Comparison of ENCODE assay signal across 20 cellular contexts in the genomic region with DNA sequence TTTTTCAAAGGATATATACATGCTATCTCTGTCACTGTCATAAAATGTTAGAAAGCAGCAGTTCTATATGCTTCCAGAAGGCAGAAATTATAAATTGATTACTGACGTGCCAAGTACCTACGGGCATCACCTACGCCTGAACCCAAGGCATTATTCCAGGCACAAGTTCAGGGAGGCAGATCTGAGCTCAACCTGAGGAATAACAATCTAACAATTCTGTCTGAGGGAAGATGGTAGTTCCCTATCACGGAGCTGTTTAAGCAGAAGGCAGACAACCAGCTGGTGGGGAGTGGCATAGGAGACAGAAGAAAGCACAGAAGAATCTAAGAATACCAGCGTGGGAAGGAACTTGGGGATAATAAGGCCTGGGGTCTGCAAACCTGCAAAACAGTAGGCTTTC. TPM values are rescaled to one million over a fixed set of nuclear protein-coding genes. Genes with fewer than 3 reads are reported as not detected.
DNase-seq lines count a peak whose midpoint lies in the region; ATAC-seq and TF ChIP-seq lines count a peak whose summit lies in the region.
"Had no signal": no experiment of that assay in that cellular context is flagged by ENCODE, and none has a peak within 500 bp of the region (broad histone marks: within the 10 kb centered on the region; RNA-seq: fewer than 3 reads in every experiment).

No MANE protein-coding gene starts in this region.

- no TSS peak for BruUV-seq in Calu3 (replicated peaks; lab: Mats Ljungman, UMichigan)

- H3K9me3 ChIP-seq in CD4-positive, alpha-beta T cell (ENCODE audit: control insufficient read depth, low read length) = no peaks in the 10 kb centered on the region
- H3K9me3 ChIP-seq in neutrophil = no peaks in the 10 kb centered on the region
- H3K9me3 ChIP-seq: breast epithelium, mucosa of descending colon, ovary had no signal

- peak overlapping the region; percentile 90 for H3K27ac Mint-ChIP-seq in CD4-positive, alpha-beta T cell
- H3K27ac Mint-ChIP-seq in T-cell = peak overlapping the region; percentile 80 to 89
- peak overlapping the region; percentile 62 for H3K27ac Mint-ChIP-seq in dendritic cell treated with granulocyte-macrophage colony-stimulating factor and Interleukin-4, amounts not matched to agents 40 ng/mL and 50 ng/mL, for 4 days
- H3K27ac Mint-ChIP-seq in Calu3 (ENCODE audit: unreplicated experiment) = no peak overlapping the region

- no peak overlapping the region for H3K4me3 ChIP-seq in neutrophil (ENCODE audit: low read depth in 1 of 2, low read length in 1 of 2)
- H3K4me3 ChIP-seq: breast epithelium, mucosa of descending colon, ovary had no signal

- POLR2A ChIA-PET in CD4-positive, alpha-beta T cell (lab: Charles Lee) = interaction anchor here (1.1 to 2.2 kb wide), 4 partner anchors 19 to 119 kb away, joined by 3 to 10 read pairs (median 4); a partner anchor contains a TSS
- POLR2A ChIA-PET in T-cell (lab: Charles Lee) = interaction anchor here (0.6 to 1.1 kb wide), 2 partner anchors 40 to 49 kb away, joined by 4 read pairs; a partner anchor contains a TSS

- peaks cover 63% of the 10 kb centered on the region for H3K4me1 Mint-ChIP-seq in CD4-positive, alpha-beta T cell (ENCODE audit: low read depth)
- H3K4me1 Mint-ChIP-seq in T-cell (peaks cover 51 to 62% (median 59%) of the 10 kb centered on the region in 3 donors), Calu3 (ENCODE audit: low read depth, unreplicated experiment) (peaks cover 10% of the 10 kb centered on the region)
- peaks cover 89% of the 10 kb centered on the region for H3K4me1 Mint-ChIP-seq in dendritic cell treated with granulocyte-macrophage colony-stimulating factor and Interleukin-4, amounts not matched to agents 40 ng/mL and 50 ng/mL, for 4 days (ENCODE audit: low read depth)

- no peak for DNase-seq in CD4-positive, alpha-beta T cell
- DNase-seq in T-cell (no peak), GM10266 (ENCODE audit: extremely low spot score) (no peak), Calu3 (no peak)
- DNase-seq: activated CD8-positive, alpha-beta memory T cell treated with anti-CD3 and anti-CD28 coated beads, Interleukin-2, amount 50 U/mL, for 4 hours; AML-193; DMS53; mucosa of descending colon; NCI-H2171 treated with DMSO at 0.1 percent for 48 hours; NCI-H82; ovary; SIG-M5; T-helper 2 cell had no signal

- H3K4me1 ChIP-seq in neutrophil (ENCODE audit: control insufficient read depth in 1 of 2, insufficient read depth in 1 of 2, low read depth in 1 of 2, low read length in 1 of 2) = peaks cover 90 to 91% of the 10 kb centered on the region in 2 experiments

- no peaks in the 10 kb centered on the region for H3K9me3 Mint-ChIP-seq in CD4-positive, alpha-beta T cell
- no peaks in the 10 kb centered on the region for H3K9me3 Mint-ChIP-seq in T-cell
- H3K9me3 Mint-ChIP-seq in dendritic cell treated with granulocyte-macrophage colony-stimulating factor and Interleukin-4, amounts not matched to agents 40 ng/mL and 50 ng/mL, for 4 days = no peaks in the 10 kb centered on the region
- H3K9me3 Mint-ChIP-seq in Calu3 (ENCODE audit: low read depth, unreplicated experiment) = no peaks in the 10 kb centered on the region

- intact Hi-C loops in CD4-positive, alpha-beta T cell (cut with DNase I, micrococcal nuclease) = no loop called here
- intact Hi-C loops in dendritic cell treated with granulocyte-macrophage colony-stimulating factor and Interleukin-4, amounts not matched to agents 40 ng/mL and 50 ng/mL, for 4 days (cut with micrococcal nuclease) = loop anchor here (2.0 kb wide), 1 partner anchor 22 kb away; no protein-coding TSS in a partner anchor
- intact Hi-C loops in Calu3 (cut with micrococcal nuclease; ENCODE audit: unreplicated experiment) = no loop called here

- CTCF ChIA-PET in CD4-positive, alpha-beta T cell (lab: Charles Lee) = interaction anchor here (1.1 to 2.3 kb wide), 3 partner anchors 68 to 183 kb away, joined by 3 to 5 read pairs (median 4); no protein-coding TSS in a partner anchor
- CTCF ChIA-PET in T-cell (lab: Charles Lee) = interaction anchor here in 1 of 2 donors (0.5 to 1.0 kb wide), 2 partner anchors 71 to 167 kb away, joined by 4 to 8 read pairs; no protein-coding TSS in a partner anchor
- CTCF ChIA-PET in Calu3 (lab: Charles Lee) = no interaction called here

- H3K4me3 Mint-ChIP-seq in CD4-positive, alpha-beta T cell = no peak overlapping the region
- H3K4me3 Mint-ChIP-seq in T-cell (peak overlapping the region in 1 of 3 donors; percentile 74), Calu3 (ENCODE audit: low read depth, unreplicated experiment) (no peak overlapping the region)
- H3K4me3 Mint-ChIP-seq in dendritic cell treated with granulocyte-macrophage colony-stimulating factor and Interleukin-4, amounts not matched to agents 40 ng/mL and 50 ng/mL, for 4 days = no peak overlapping the region

- H3K27me3 ChIP-seq in CD4-positive, alpha-beta T cell (ENCODE audit: control insufficient read depth, insufficient read depth, low read length) = no peaks in the 10 kb centered on the region
- H3K27me3 ChIP-seq in neutrophil = no peaks in the 10 kb centered on the region
- H3K27me3 ChIP-seq: breast epithelium, ovary had no signal

- H3K27me3 Mint-ChIP-seq in CD4-positive, alpha-beta T cell = no peaks in the 10 kb centered on the region
- H3K27me3 Mint-ChIP-seq in T-cell (no peaks in the 10 kb centered on the region), Calu3 (ENCODE audit: unreplicated experiment) (no peaks in the 10 kb centered on the region)
- H3K27me3 Mint-ChIP-seq in dendritic cell treated with granulocyte-macrophage colony-stimulating factor and Interleukin-4, amounts not matched to agents 40 ng/mL and 50 ng/mL, for 4 days = no peaks in the 10 kb centered on the region

- no peak for ATAC-seq in CD4-positive, alpha-beta T cell (ENCODE audit: poor library complexity)
- ATAC-seq in T-cell (replicated peaks in 1 of 4) (no peak), GM21576 (IDR thresholded peaks at IDR 0.05; ENCODE audit: unreplicated experiment) (no peak)
- ATAC-seq: esophagus mucosa, left colon, mucosa of descending colon, sciatic nerve had no signal

- H3K27ac ChIP-seq in CD4-positive, alpha-beta T cell (ENCODE audit: low read depth, low read length) = no peak overlapping the region
- H3K27ac ChIP-seq in neutrophil = peak overlapping the region; percentile 91
- H3K27ac ChIP-seq: ovary had no signal

- no peak for TF ChIP-seq CTCF in CD4-positive, alpha-beta T cell (IDR thresholded peaks at IDR 0.05)
- TF ChIP-seq CTCF in neutrophil (IDR thresholded peaks at IDR 0.05) (no peak), GM10266 (IDR thresholded peaks at IDR 0.05; ENCODE audit: control insufficient read depth, insufficient read depth, low read depth, missing control alignments) (no peak), Calu3 (IDR thresholded peaks at IDR 0.05; ENCODE audit: unreplicated experiment) (no peak)

- peaks cover 14% of the 10 kb centered on the region for H3K36me3 ChIP-seq in neutrophil
- H3K36me3 ChIP-seq: breast epithelium, ovary had no signal

- peaks cover 4% of the 10 kb centered on the region for H3K36me3 Mint-ChIP-seq in CD4-positive, alpha-beta T cell (ENCODE audit: low read depth)
- H3K36me3 Mint-ChIP-seq in T-cell (no peaks in the 10 kb centered on the region), Calu3 (ENCODE audit: insufficient read depth, unreplicated experiment) (peaks cover 5% of the 10 kb centered on the region)
- H3K36me3 Mint-ChIP-seq in dendritic cell treated with granulocyte-macrophage colony-stimulating factor and Interleukin-4, amounts not matched to agents 40 ng/mL and 50 ng/mL, for 4 days (ENCODE audit: low read depth) = peaks cover 15% of the 10 kb centered on the region

RNA-seq across cellular contexts. Expression of a gene that starts 40.4 kb away (rescaled TPM):
- total RNA-seq in CD4-positive, alpha-beta T cell = 10 to 100 TPM; 14.2 to 19.0 TPM
- total RNA-seq in T-cell (10 to 100 TPM; 14.6 to 24.4 (median 18.5) TPM), Calu3 (2022) (16.4 and 17.4 TPM in 2 replicates)
